In the genomic region with DNA sequence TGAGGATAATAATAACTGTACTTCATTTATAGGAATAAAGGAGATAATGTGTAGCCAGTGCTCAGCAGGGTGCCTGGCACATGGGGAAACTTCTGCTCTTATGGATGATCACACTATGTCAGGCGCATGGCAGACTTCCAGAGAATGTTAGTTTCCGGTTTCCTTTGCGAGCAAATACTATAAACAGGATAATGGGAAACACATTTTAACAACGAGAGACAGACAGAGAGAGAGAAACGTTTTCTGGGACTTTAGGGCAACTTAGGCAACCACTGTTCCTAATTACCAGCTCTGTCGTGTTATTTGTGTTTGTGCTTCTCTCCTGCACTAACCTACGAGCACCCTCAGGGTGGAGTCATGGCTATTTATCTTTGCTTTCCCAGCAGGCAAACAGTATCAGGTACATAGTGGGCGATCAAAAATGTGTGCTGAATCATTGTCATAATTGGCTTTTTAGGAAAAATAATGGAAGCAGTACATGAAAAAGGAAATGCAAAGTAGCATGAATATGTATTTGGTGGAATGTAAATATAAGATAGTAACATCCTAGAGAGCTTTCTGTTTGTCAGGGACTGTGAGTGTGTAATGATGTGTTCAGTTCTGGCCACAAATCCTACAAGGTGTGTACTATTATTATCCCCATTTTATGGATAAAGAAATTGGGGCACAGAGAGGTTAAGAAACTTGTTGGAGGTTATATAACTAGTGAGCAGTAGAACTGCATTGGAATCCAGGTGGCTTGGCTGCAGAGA, we compare ENCODE assay signal across 12 cellular contexts. TPM values are rescaled to one million over a fixed set of nuclear protein-coding genes. Genes with fewer than 3 reads are reported as not detected.
DNase-seq lines count a peak whose midpoint lies in the region; ATAC-seq and TF ChIP-seq lines count a peak whose summit lies in the region.
"Had no signal": no experiment of that assay in that cellular context is flagged by ENCODE, and none has a peak within 500 bp of the region (broad histone marks: within the 10 kb centered on the region; RNA-seq: fewer than 3 reads in every experiment).

No MANE protein-coding gene starts in this region.

- no peak for ATAC-seq in GM21529 (IDR thresholded peaks at IDR 0.05; ENCODE audit: unreplicated experiment)
- ATAC-seq: GM12878, T-cell had no signal

- H3K36me3 Mint-ChIP-seq in osteocyte (ENCODE audit: unreplicated experiment), result no peaks in the 10 kb centered on the region
- H3K36me3 Mint-ChIP-seq: T-cell had no signal

- H3K4me1 Mint-ChIP-seq in osteocyte (ENCODE audit: unreplicated experiment), result peaks cover 38% of the 10 kb centered on the region
- H3K4me1 Mint-ChIP-seq: neural crest cell, T-cell had no signal

- no peaks in the 10 kb centered on the region for H3K27me3 Mint-ChIP-seq in osteocyte (ENCODE audit: unreplicated experiment)

- H3K9me3 Mint-ChIP-seq in osteocyte (ENCODE audit: unreplicated experiment), result no peaks in the 10 kb centered on the region
- H3K9me3 Mint-ChIP-seq: activated T-helper 1 cell treated with anti-CD3 and anti-CD28 coated beads, Interleukin-12 subunit alpha, Interleukin-12 subunit beta, Interleukin-2, Interleukin-4 antibody, amounts not matched to agents 30 ng/mL and 10 ng/mL and 1 ng/mL, durations not matched to agents 14 hours and 24 hours and 36 hours; neural crest cell; T-cell had no signal

- H3K27ac Mint-ChIP-seq in osteocyte (ENCODE audit: unreplicated experiment), result peak overlapping the region; percentile 97
- H3K27ac Mint-ChIP-seq: activated T-helper 1 cell treated with anti-CD3 and anti-CD28 coated beads, Interleukin-12 subunit alpha, Interleukin-12 subunit beta, Interleukin-2, Interleukin-4 antibody, amounts not matched to agents 30 ng/mL and 10 ng/mL and 1 ng/mL, durations not matched to agents 14 hours and 24 hours and 36 hours; T-cell had no signal

- peak overlapping the region; percentile 27 for H3K4me3 Mint-ChIP-seq in osteocyte (ENCODE audit: unreplicated experiment)
- H3K4me3 Mint-ChIP-seq: activated T-helper 1 cell treated with anti-CD3 and anti-CD28 coated beads, Interleukin-12 subunit alpha, Interleukin-12 subunit beta, Interleukin-2, Interleukin-4 antibody, amounts not matched to agents 30 ng/mL and 10 ng/mL and 1 ng/mL, durations not matched to agents 14 hours and 24 hours and 36 hours; neural crest cell; T-cell had no signal

- DNase-seq in GM03348 (ENCODE audit: low spot score) (peak; percentile 67), NCI-H2171 (lab: John Stamatoyannopoulos, UW) (peak; percentile 23), cardiac fibroblast (ENCODE audit: low read depth in 2 of 2) (peak; percentile 53 to 86), osteocyte (ENCODE audit: extremely low spot score, unreplicated experiment) (peak; percentile 91), GM10266 (ENCODE audit: extremely low spot score) (no peak), SW480 (ENCODE audit: low spot score) (no peak)
- DNase-seq in stimulated activated CD4-positive, alpha-beta T cell treated with anti-CD3 and anti-CD28 coated beads, Interleukin-1b, Interleukin-23, amount 100 ng/mL, for 48 hours, result no peak
- DNase-seq: T-cell had no signal

- TF ChIP-seq CTCF in cardiac fibroblast (IDR thresholded peaks at IDR 0.05; ENCODE audit: low read depth, low read length) (no peak), osteocyte (IDR thresholded peaks at IDR 0.05) (no peak), GM10266 (IDR thresholded peaks at IDR 0.05; ENCODE audit: control insufficient read depth, insufficient read depth, low read depth, missing control alignments) (no peak)

- no peak overlapping the region for H3K4me3 ChIP-seq in cardiac fibroblast (replicated peaks in 1 of 2; ENCODE audit: low read depth in 2 of 2, low read length in 2 of 2)
- H3K4me3 ChIP-seq: GM12878 had no signal

RNA-seq across cellular contexts. Expression of a gene that starts 36.8 kb away (rescaled TPM):
- 2,796 and 2,855 TPM in 2 replicates for total RNA-seq in osteocyte

Comparison
In these comparisons a context has a peak if more than half of its experiments do, and no peak if none do; other contexts are left out.
1. DNase-seq: peak in GM03348 (single experiment), NCI-H2171 (single experiment), cardiac fibroblast (2 of 2) and osteocyte (single experiment); none in stimulated activated CD4-positive, alpha-beta T cell treated with anti-CD3 and anti-CD28 coated beads, Interleukin-1b, Interleukin-23, amount 100 ng/mL, for 48 hours (single experiment), GM10266 (single experiment) and SW480 (single experiment).